In genomic region chr16:1687427-1688316, GRCh38 we compare ENCODE assay signal across 20 cellular contexts. TPM values are rescaled to one million over a fixed set of nuclear protein-coding genes. Genes with fewer than 3 reads are reported as not detected.
DNase-seq lines count a peak whose midpoint lies in the region; ATAC-seq, FAIRE-seq and TF ChIP-seq lines count a peak whose summit lies in the region.
"Had no signal": no experiment of that assay in that cellular context is flagged by ENCODE, and none has a peak within 500 bp of the region (broad histone marks: within the 10 kb centered on the region; RNA-seq: fewer than 3 reads in every experiment).

No MANE protein-coding gene starts in this region.

- CTCF ChIA-PET in CD4-positive, alpha-beta T cell (lab: Charles Lee), result no interaction called here

- no peaks in the 10 kb centered on the region for H3K9me3 ChIP-seq in CD4-positive, alpha-beta T cell (ENCODE audit: control insufficient read depth, low read length)
- no peaks in the 10 kb centered on the region for H3K9me3 ChIP-seq in pancreas
- H3K9me3 ChIP-seq: heart left ventricle, left ventricle myocardium inferior, transverse colon had no signal

- H3K27me3 ChIP-seq in CD4-positive, alpha-beta T cell (ENCODE audit: control insufficient read depth, insufficient read depth, low read length), result no peaks in the 10 kb centered on the region
- no peaks in the 10 kb centered on the region for H3K27me3 ChIP-seq in pancreas
- H3K27me3 ChIP-seq: heart left ventricle, transverse colon had no signal

- no peak for FAIRE-seq in pancreas (lab: Jason Lieb, UNC)
- FAIRE-seq in GM12892 (lab: Jason Lieb, UNC), result no peak
- FAIRE-seq: colon had no signal

- H3K9me3 Mint-ChIP-seq in CD4-positive, alpha-beta T cell, result no peaks in the 10 kb centered on the region
- H3K9me3 Mint-ChIP-seq: activated T-cell treated with anti-CD3 and anti-CD28 coated beads, Interleukin-2, amount 50 U/mL, for 72 hours; natural killer cell had no signal

- TF ChIP-seq POLR2A in GM12892 (IDR thresholded peaks at IDR 0.05; ENCODE audit: low read depth, low read length), result no peak

- no peak for ATAC-seq in CD4-positive, alpha-beta T cell (ENCODE audit: poor library complexity)
- ATAC-seq in pancreas, result peak in 3 of 4 donors; percentile 5 to 42 (median 28)
- no peak for ATAC-seq in GM18867 (IDR thresholded peaks at IDR 0.05; ENCODE audit: unreplicated experiment)
- ATAC-seq: activated T-cell treated with anti-CD3 and anti-CD28 coated beads, Interleukin-2, amount 50 U/mL, for 72 hours; natural killer cell; right cardiac atrium had no signal

- peaks cover 80% of the 10 kb centered on the region for H3K36me3 Mint-ChIP-seq in CD4-positive, alpha-beta T cell (ENCODE audit: low read depth)
- H3K36me3 Mint-ChIP-seq: natural killer cell had no signal

- in situ Hi-C loops in GM13977 (cut with MboI; ENCODE audit: low pct_unique_long_range_greater_than_20kb, low sequenced_read_pairs, unreplicated experiment), result no loop called here

- TF ChIP-seq CTCF in CD4-positive, alpha-beta T cell (IDR thresholded peaks at IDR 0.05), result no peak
- TF ChIP-seq CTCF in LNCaP clone FGC (IDR thresholded peaks at IDR 0.05; ENCODE audit: control insufficient read depth, extremely low read depth, insufficient read depth), result no peak
- no peak for TF ChIP-seq CTCF in pancreas (IDR thresholded peaks at IDR 0.05)
- no peak for TF ChIP-seq CTCF in GM13977 (IDR thresholded peaks at IDR 0.05; ENCODE audit: extremely low read depth, insufficient read depth, missing control alignments)

- 79 to 81% methylated on average over 17 of the region's 17 CpGs for WGBS in pancreas, 2 donors

- peaks cover 0 to 7% (median 0%) of the 10 kb centered on the region in 3 donors for H3K4me1 ChIP-seq in pancreas
- H3K4me1 ChIP-seq: transverse colon had no signal

- no peak overlapping the region for H3K27ac ChIP-seq in CD4-positive, alpha-beta T cell (ENCODE audit: low read depth, low read length)
- H3K27ac ChIP-seq in pancreas, result peak overlapping the region; percentile 33 to 76 (median 70)
- H3K27ac ChIP-seq: transverse colon had no signal

- H3K4me1 Mint-ChIP-seq in CD4-positive, alpha-beta T cell (ENCODE audit: low read depth), result peaks cover 10% of the 10 kb centered on the region
- H3K4me1 Mint-ChIP-seq: natural killer cell had no signal

- POLR2A ChIA-PET in CD4-positive, alpha-beta T cell (lab: Charles Lee), result no interaction called here

- H3K27ac Mint-ChIP-seq in CD4-positive, alpha-beta T cell, result peak overlapping the region; percentile 49
- H3K27ac Mint-ChIP-seq: activated T-cell treated with anti-CD3 and anti-CD28 coated beads, Interleukin-2, amount 50 U/mL, for 72 hours had no signal

- peaks cover 0 to 31% (median 2%) of the 10 kb centered on the region in 3 donors for H3K36me3 ChIP-seq in pancreas

- 0 out of 2 replicates have a peak overlapping the region, but pooled peaks have one; percentile 5 for H3K4me3 ChIP-seq in LNCaP clone FGC (ENCODE audit: low read depth, low read length)
- no peak overlapping the region for H3K4me3 ChIP-seq in pancreas
- H3K4me3 ChIP-seq: heart left ventricle, left ventricle myocardium inferior, transverse colon had no signal

- H3K4me3 Mint-ChIP-seq in CD4-positive, alpha-beta T cell, result no peak overlapping the region
- H3K4me3 Mint-ChIP-seq: activated T-cell treated with anti-CD3 and anti-CD28 coated beads, Interleukin-2, amount 50 U/mL, for 72 hours; natural killer cell had no signal

- intact Hi-C loops in CD4-positive, alpha-beta T cell (cut with DNase I, micrococcal nuclease), result no loop called here
- intact Hi-C loops in pancreas (cut with DNase I), result no loop called here

- DNase-seq in CD4-positive, alpha-beta T cell, result no peak
- no peak for DNase-seq in LNCaP clone FGC (ENCODE audit: low read depth)
- DNase-seq in cerebellum (ENCODE audit: low spot score), result peak; percentile 63
- no peak for DNase-seq in pancreas
- no peak for DNase-seq in GM13977 (ENCODE audit: low spot score)
- no peak for DNase-seq in GM12892 (ENCODE audit: insufficient read length)
- DNase-seq in dedifferentiated amniotic fluid mesenchymal stem cell (ENCODE audit: extremely low spot score), result no peak
- DNase-seq: activated CD4-positive, alpha-beta T cell treated with anti-CD3 and anti-CD28 coated beads, Interleukin-2, amount 50 U/mL, for 1 hour; activated T-cell treated with anti-CD3 and anti-CD28 coated beads, Interleukin-2, amount 50 U/mL, for 72 hours; GOT3; heart left ventricle; left ventricle myocardium inferior; natural killer cell; NK-92 treated with Interleukin-12 subunit alpha and Interleukin-12 subunit beta, amount 100 ng/mL, for 24 hours; right cardiac atrium; stimulated activated CD4-positive, alpha-beta T cell treated with anti-CD3 and anti-CD28 coated beads, Interleukin-2, amount 100 ng/mL, for 48 hours; stimulated activated CD8-positive, alpha-beta memory T cell treated with anti-CD3 and anti-CD28 coated beads, Interleukin-4, amount 100 ng/mL, for 48 hours; transverse colon had no signal

- no peaks in the 10 kb centered on the region for H3K27me3 Mint-ChIP-seq in CD4-positive, alpha-beta T cell

RNA-seq across cellular contexts. Expression of gene JPT2, which starts 9.6 kb away (rescaled TPM):
- 1 to 10 TPM; 2.5 to 3.2 TPM for total RNA-seq in CD4-positive, alpha-beta T cell
- total RNA-seq in cerebellum (23.3 TPM), pancreas (10 to 100 TPM; 21.7 to 49.3 (median 32.4) TPM)
- polyA plus RNA-seq in pancreas, result 10 to 100 TPM; 13.5 to 22.2 TPM
- polyA plus RNA-seq in GM12892 (2012; ENCODE audit: missing spikeins), result 38.6 TPM

RNA-seq across cellular contexts. Expression of gene MAPK8IP3, which starts 18.3 kb away (rescaled TPM):
- 100 to 1,000 TPM; 290 to 297 TPM for total RNA-seq in CD4-positive, alpha-beta T cell
- total RNA-seq in cerebellum (85.3 TPM), pancreas (10 to 100 TPM; 25.5 to 51.8 (median 40.1) TPM)
- polyA plus RNA-seq in pancreas, result 100 to 1,000 TPM in 1 of 2 donors, 10 to 100 TPM in 1; 94.9 to 244 TPM
- polyA plus RNA-seq in GM12892 (2012; ENCODE audit: missing spikeins), result 34.2 TPM

Comparison
In these comparisons a context has a peak if more than half of its experiments do, and no peak if none do; other contexts are left out.
1. ATAC-seq: peak in pancreas (3 of 4); none in CD4-positive, alpha-beta T cell (single experiment) and GM18867 (single experiment).